Comparison of ENCODE assay signal across 1 cellular context in genomic region chr4:42965326-42965725, GRCh38.
TF ChIP-seq lines count a peak whose summit lies in the region.

No MANE protein-coding gene starts in this region.

TF ChIP-seq in GM12878, 131 proteins besides CTCF, POLR2A, EP300 and RAD21 (continued from another document):
- TF ChIP-seq ZNF592 (IDR thresholded peaks at IDR 0.05) (no peak), IKZF2 (IDR thresholded peaks at IDR 0.05) (no peak), ZNF274 (IDR thresholded peaks at IDR 0.05; ENCODE audit: insufficient read depth, insufficient read length) (no peak)
